18 cellular contexts compared by ENCODE assay signal in genomic region chr22:23580586-23581251, GRCh38. TPM values are rescaled to one million over a fixed set of nuclear protein-coding genes. Genes with fewer than 3 reads are reported as not detected.
"Had no signal": no experiment of that assay in that cellular context is flagged by ENCODE, and none has a peak within 500 bp of the region (broad histone marks: within the 10 kb centered on the region; RNA-seq: fewer than 3 reads in every experiment).

No MANE protein-coding gene starts in this region.

- H3K4me3 Mint-ChIP-seq: activated CD4-positive, alpha-beta T cell treated with anti-CD3 and anti-CD28 coated beads, Interleukin-2, amount 10 ng/mL, durations not matched to agents 24 days and 14 days; nephron; WTC11 had no signal

- H3K36me3 Mint-ChIP-seq: WTC11 had no signal

- H3K9me3 ChIP-seq: esophagus squamous epithelium had no signal

- H3K36me3 ChIP-seq: esophagus squamous epithelium had no signal

- H3K27ac ChIP-seq: esophagus squamous epithelium had no signal

- H3K27ac Mint-ChIP-seq: activated CD4-positive, alpha-beta T cell treated with anti-CD3 and anti-CD28 coated beads, Interleukin-2, amount 10 ng/mL, durations not matched to agents 24 days and 14 days; nephron; WTC11 had no signal

- ATAC-seq: sciatic nerve, WTC11 had no signal

- H3K9me3 Mint-ChIP-seq: activated CD4-positive, alpha-beta T cell treated with anti-CD3 and anti-CD28 coated beads, Interleukin-2, amount 10 ng/mL, durations not matched to agents 24 days and 14 days; nephron; WTC11 had no signal

- H3K4me1 Mint-ChIP-seq: nephron, WTC11 had no signal

- DNase-seq: activated CD4-positive, alpha-beta T cell treated with anti-CD3 and anti-CD28 coated beads, Interleukin-2, amount 10 ng/mL, durations not matched to agents 24 days and 14 days; activated gamma-delta T cell treated with Interleukin-2 at 50 U/mL for 16 hours; activated T-cell treated with anti-CD3 and anti-CD28 coated beads, Interleukin-2, amount 50 U/mL, for 48 hours; esophagus squamous epithelium; foreskin fibroblast; glutamatergic neuron; stimulated activated CD4-positive, alpha-beta T cell treated with anti-CD3 and anti-CD28 coated beads, Interleukin-2, amount 100 ng/mL, for 24 hours; stimulated activated naive CD8-positive, alpha-beta T cell treated with anti-CD3 and anti-CD28 coated beads, Interleukin-15, Interleukin-2, amounts not matched to agents 100 U/mL and 50 U/mL, for 24 hours; T-helper 9 cell had no signal

- H3K4me3 ChIP-seq: esophagus squamous epithelium had no signal

- H3K4me1 ChIP-seq: esophagus squamous epithelium had no signal

RNA-seq across cellular contexts. Expression of gene IGLL1, which starts 0.6 kb away (rescaled TPM):
- total RNA-seq: activated CD4-positive, alpha-beta T cell treated with anti-CD3 and anti-CD28 coated beads, Interleukin-2, amount 10 ng/mL, durations not matched to agents 24 days and 14 days; cardiac septum; esophagus squamous epithelium; mucosa of gallbladder; osteocyte; pulmonary artery endothelial cell; sciatic nerve; temporal lobe; ureter; WTC11 had no signal

RNA-seq across cellular contexts. Expression of gene DRICH1, which starts 51.4 kb away (rescaled TPM):
- total RNA-seq: cardiac septum had no signal
